Comparison of ENCODE assay signal across 8 cellular contexts in genomic region chr18:80246656-80247402, GRCh38. TPM values are rescaled to one million over a fixed set of nuclear protein-coding genes. Genes with fewer than 3 reads are reported as not detected.
DNase-seq lines count a peak whose midpoint lies in the region; ATAC-seq, FAIRE-seq and TF ChIP-seq lines count a peak whose summit lies in the region.

No MANE protein-coding gene starts in this region.

- peak overlapping the region; percentile 23 for H2AFZ ChIP-seq in fibroblast of lung (ENCODE audit: low read length)

- peaks cover 14% of the 10 kb centered on the region for H3K27me3 ChIP-seq in fibroblast of lung (ENCODE audit: control insufficient read depth, insufficient read depth, low read length)

- H3K4me3 Mint-ChIP-seq in activated CD4-positive, alpha-beta memory T cell treated with anti-CD3 and anti-CD28 coated beads for 36 hours, result peak overlapping the region; percentile 8
- no peak overlapping the region for H3K4me3 Mint-ChIP-seq in activated CD4-positive, alpha-beta memory T cell treated with anti-CD3 and anti-CD28 coated beads, Interleukin-2, amount 10 ng/mL, durations not matched to agents 7 days and 5 days
- H3K4me3 Mint-ChIP-seq in neural crest cell, result peak overlapping the region; percentile 80

- H3K4me3 ChIP-seq in SK-N-MC, result peak overlapping the region; percentile 82
- H3K4me3 ChIP-seq in fibroblast of lung (replicated peaks in 1 of 4; ENCODE audit: control extremely low read depth in 1 of 4, insufficient read depth in 1 of 4, low read depth in 3 of 4, low read length in 4 of 4), result peak overlapping the region; percentile 52 to 64 (median 54)

- no peaks in the 10 kb centered on the region for H3K36me3 ChIP-seq in SK-N-MC (ENCODE audit: insufficient read depth, low read length)
- H3K36me3 ChIP-seq in fibroblast of lung (ENCODE audit: control insufficient read depth, insufficient read depth, low read length), result no peaks in the 10 kb centered on the region

- intact Hi-C loops in activated CD4-positive, alpha-beta memory T cell treated with anti-CD3 and anti-CD28 coated beads for 36 hours (cut with micrococcal nuclease), result no loop called here

- no peak for DNase-seq in activated CD4-positive, alpha-beta memory T cell treated with anti-CD3 and anti-CD28 coated beads for 36 hours
- DNase-seq in activated CD4-positive, alpha-beta memory T cell treated with anti-CD3 and anti-CD28 coated beads, Interleukin-2, amount 10 ng/mL, durations not matched to agents 7 days and 5 days, result no peak
- DNase-seq in SK-N-MC (ENCODE audit: low read depth, low spot score) (no peak), fibroblast of lung (ENCODE audit: low read depth in 2 of 2) (peak; percentile 12 to 26), neural crest cell (ENCODE audit: low read depth, low spot score) (peak; percentile 45), NCI-H1048 (lab: John Stamatoyannopoulos, UW) (no peak), RCC 7860 (ENCODE audit: low spot score) (no peak)

- H3K9me3 Mint-ChIP-seq in activated CD4-positive, alpha-beta memory T cell treated with anti-CD3 and anti-CD28 coated beads for 36 hours, result no peaks in the 10 kb centered on the region
- H3K9me3 Mint-ChIP-seq in activated CD4-positive, alpha-beta memory T cell treated with anti-CD3 and anti-CD28 coated beads, Interleukin-2, amount 10 ng/mL, durations not matched to agents 7 days and 5 days, result no peaks in the 10 kb centered on the region
- H3K9me3 Mint-ChIP-seq in neural crest cell, result no peaks in the 10 kb centered on the region

- no peaks in the 10 kb centered on the region for H3K36me3 Mint-ChIP-seq in activated CD4-positive, alpha-beta memory T cell treated with anti-CD3 and anti-CD28 coated beads for 36 hours
- no peaks in the 10 kb centered on the region for H3K36me3 Mint-ChIP-seq in activated CD4-positive, alpha-beta memory T cell treated with anti-CD3 and anti-CD28 coated beads, Interleukin-2, amount 10 ng/mL, durations not matched to agents 7 days and 5 days (ENCODE audit: low read depth)
- H3K36me3 Mint-ChIP-seq in neural crest cell (ENCODE audit: low read depth), result no peaks in the 10 kb centered on the region

- no peaks in the 10 kb centered on the region for H3K4me1 ChIP-seq in fibroblast of lung (ENCODE audit: control insufficient read depth, extremely low read depth, insufficient read depth, low read length)

- H3K27ac ChIP-seq in SK-N-MC (no peak overlapping the region), fibroblast of lung (ENCODE audit: insufficient read depth, low read length) (no peak overlapping the region)

- POLR2A ChIA-PET in activated CD4-positive, alpha-beta memory T cell treated with anti-CD3 and anti-CD28 coated beads for 36 hours (lab: Charles Lee), result no interaction called here
- POLR2A ChIA-PET in activated CD4-positive, alpha-beta memory T cell treated with anti-CD3 and anti-CD28 coated beads, Interleukin-2, amount 10 ng/mL, durations not matched to agents 7 days and 5 days (lab: Charles Lee), result no interaction called here

- H4K20me1 ChIP-seq in fibroblast of lung (ENCODE audit: control insufficient read depth, extremely low read depth, insufficient read depth, low read length), result no peaks in the 10 kb centered on the region

- peak overlapping the region; percentile 71 for H3K9ac ChIP-seq in SK-N-MC (ENCODE audit: insufficient read length)
- H3K9ac ChIP-seq in fibroblast of lung (ENCODE audit: insufficient read depth, low read length), result peak overlapping the region; percentile 37

- ATAC-seq in HG02884 (IDR thresholded peaks at IDR 0.05; ENCODE audit: unreplicated experiment), result peak; percentile 20

- no peaks in the 10 kb centered on the region for H3K9me3 ChIP-seq in SK-N-MC (ENCODE audit: low read depth, low read length)
- no peaks in the 10 kb centered on the region for H3K9me3 ChIP-seq in fibroblast of lung (ENCODE audit: control insufficient read depth, insufficient read depth, low read depth, low read length)

- no peak for FAIRE-seq in RCC 7860 (lab: Jason Lieb, UNC)

- H3K79me2 ChIP-seq in fibroblast of lung (ENCODE audit: control insufficient read depth, insufficient read depth, low read length), result no peaks in the 10 kb centered on the region

- TF ChIP-seq CTCF in fibroblast of lung (conservative IDR thresholded peaks at IDR 0.05 in 1 of 2, IDR thresholded peaks at IDR 0.05 in 1 of 2; ENCODE audit: low read depth in 1 of 2, low read length in 2 of 2), result no peak
- no peak for TF ChIP-seq CTCF in neural crest cell (conservative IDR thresholded peaks at IDR 0.05)

- H3K27me3 Mint-ChIP-seq in activated CD4-positive, alpha-beta memory T cell treated with anti-CD3 and anti-CD28 coated beads for 36 hours, result peaks cover 36% of the 10 kb centered on the region
- peaks cover 49% of the 10 kb centered on the region for H3K27me3 Mint-ChIP-seq in activated CD4-positive, alpha-beta memory T cell treated with anti-CD3 and anti-CD28 coated beads, Interleukin-2, amount 10 ng/mL, durations not matched to agents 7 days and 5 days
- no peaks in the 10 kb centered on the region for H3K27me3 Mint-ChIP-seq in neural crest cell (ENCODE audit: low read depth)

- peaks cover 5% of the 10 kb centered on the region for H3K4me1 Mint-ChIP-seq in activated CD4-positive, alpha-beta memory T cell treated with anti-CD3 and anti-CD28 coated beads for 36 hours (ENCODE audit: low read depth)
- H3K4me1 Mint-ChIP-seq in activated CD4-positive, alpha-beta memory T cell treated with anti-CD3 and anti-CD28 coated beads, Interleukin-2, amount 10 ng/mL, durations not matched to agents 7 days and 5 days, result peaks cover 3% of the 10 kb centered on the region
- H3K4me1 Mint-ChIP-seq in neural crest cell, result peaks cover 10% of the 10 kb centered on the region

- peak overlapping the region; percentile 75 for H3K4me2 ChIP-seq in fibroblast of lung (ENCODE audit: extremely low read depth, insufficient read depth, low read length)

- no peak overlapping the region for H3K27ac Mint-ChIP-seq in activated CD4-positive, alpha-beta memory T cell treated with anti-CD3 and anti-CD28 coated beads for 36 hours
- H3K27ac Mint-ChIP-seq in activated CD4-positive, alpha-beta memory T cell treated with anti-CD3 and anti-CD28 coated beads, Interleukin-2, amount 10 ng/mL, durations not matched to agents 7 days and 5 days, result no peak overlapping the region
- no peak overlapping the region for H3K27ac Mint-ChIP-seq in neural crest cell (ENCODE audit: unreplicated experiment)

- CTCF ChIA-PET in activated CD4-positive, alpha-beta memory T cell treated with anti-CD3 and anti-CD28 coated beads for 36 hours (lab: Charles Lee), result interaction anchor here (0.6 to 1.0 kb wide), 3 partner anchors 46 to 89 kb away, joined by 3 read pairs; no protein-coding TSS in a partner anchor
- CTCF ChIA-PET in activated CD4-positive, alpha-beta memory T cell treated with anti-CD3 and anti-CD28 coated beads, Interleukin-2, amount 10 ng/mL, durations not matched to agents 7 days and 5 days (lab: Charles Lee), result no interaction called here

RNA-seq across cellular contexts. Expression of gene PARD6G, which starts 0.5 kb away (rescaled TPM):
- under 1 TPM; 0.17 to 0.40 TPM for total RNA-seq in activated CD4-positive, alpha-beta memory T cell treated with anti-CD3 and anti-CD28 coated beads for 36 hours
- under 1 TPM; 0.20 to 0.33 TPM for total RNA-seq in activated CD4-positive, alpha-beta memory T cell treated with anti-CD3 and anti-CD28 coated beads, Interleukin-2, amount 10 ng/mL, durations not matched to agents 7 days and 5 days
- 2.1 and 3.1 TPM in 2 replicates for total RNA-seq in fibroblast of lung
- 1.0 and 1.2 TPM in 2 replicates for polyA plus RNA-seq in fibroblast of lung
- 1.6 and 2.9 TPM in 2 replicates for polyA plus RNA-seq in fibroblast of lung (2012)
- 2.4 and 2.6 TPM in 2 replicates for polyA minus RNA-seq in fibroblast of lung (ENCODE audit: low replicate concordance)
- 28.0 and 28.3 TPM in 2 replicates for total RNA-seq in neural crest cell

Comparison
In these comparisons a context has a peak if more than half of its experiments do, and no peak if none do; other contexts are left out.
1. DNase-seq: peak in fibroblast of lung (2 of 2) and neural crest cell (single experiment); none in activated CD4-positive, alpha-beta memory T cell treated with anti-CD3 and anti-CD28 coated beads for 36 hours (single experiment), activated CD4-positive, alpha-beta memory T cell treated with anti-CD3 and anti-CD28 coated beads, Interleukin-2, amount 10 ng/mL, durations not matched to agents 7 days and 5 days (single experiment), SK-N-MC (single experiment), NCI-H1048 (single experiment) and RCC 7860 (single experiment).